Comparison of ENCODE assay signal across 27 cellular contexts in genomic region chr3:196749125-196749524, GRCh38. TPM values are rescaled to one million over a fixed set of nuclear protein-coding genes. Genes with fewer than 3 reads are reported as not detected.
DNase-seq lines count a peak whose midpoint lies in the region; ATAC-seq, FAIRE-seq and TF ChIP-seq lines count a peak whose summit lies in the region.
"Had no signal": no experiment of that assay in that cellular context is flagged by ENCODE, and none has a peak within 500 bp of the region (broad histone marks: within the 10 kb centered on the region; RNA-seq: fewer than 3 reads in every experiment).

No MANE protein-coding gene starts in this region.

- H3K9me3 ChIP-seq in Panc1 (ENCODE audit: control insufficient read depth, insufficient read depth, low read depth, low read length) = no peaks in the 10 kb centered on the region; the same call in 1 of the 2 replicates
- H3K9me3 ChIP-seq: mucosa of descending colon, psoas muscle, SJSA1, tibial nerve had no signal

- in situ Hi-C loops in Panc1 (cut with HindIII; ENCODE audit: low pct_unique_long_range_greater_than_20kb, low sequenced_read_pairs) = no loop called here

- no peak for TF ChIP-seq CTCF in Panc1 (IDR thresholded peaks at IDR 0.05)

- intact Hi-C loops in Panc1 (cut with micrococcal nuclease; ENCODE audit: unreplicated experiment) = no loop called here

- POLR2A ChIA-PET in Panc1 (lab: Charles Lee) = interaction anchor here (1.0 kb wide), 1 partner anchor 9 kb away, joined by 3 read pairs; no protein-coding TSS in a partner anchor

- H3K4me1 ChIP-seq in Panc1 (ENCODE audit: control insufficient read depth, insufficient read depth, low read length) = peaks cover 7% of the 10 kb centered on the region; the same call in 1 of the 2 replicates
- H3K4me1 ChIP-seq: psoas muscle, SJSA1 had no signal

- peaks cover 5% of the 10 kb centered on the region for H3K36me3 Mint-ChIP-seq in IgD-negative memory B cell
- peaks cover 24% of the 10 kb centered on the region for H3K36me3 Mint-ChIP-seq in memory B cell
- H3K36me3 Mint-ChIP-seq in immature natural killer cell = peaks cover 0 to 4% (median 3%) of the 10 kb centered on the region in 3 donors

- no peak for DNase-seq in GM12891 (ENCODE audit: insufficient read length, low spot score)
- DNase-seq in Panc1 (ENCODE audit: low read depth, low spot score) = no peak
- DNase-seq in memory B cell (ENCODE audit: low spot score in 2 of 2) = peak in 1 of 2 donors; percentile 29
- no peak for DNase-seq in immature natural killer cell
- no peak for DNase-seq in urothelium cell line (ENCODE audit: low spot score)
- DNase-seq in activated CD8-positive, alpha-beta memory T cell treated with anti-CD3 and anti-CD28 coated beads, Interleukin-2, amount 50 U/mL, for 48 hours = no peak
- no peak for DNase-seq in HCEC 1CT
- DNase-seq: activated CD4-positive, alpha-beta T cell treated with anti-CD3 and anti-CD28 coated beads, Interleukin-2, amount 50 U/mL, for 48 hours; activated naive CD4-positive, alpha-beta T cell treated with anti-CD3 and anti-CD28 coated beads for 36 hours; activated T-cell treated with anti-CD3 and anti-CD28 coated beads, Interleukin-2, amount 50 U/mL, for 1 hour; CD8-positive, alpha-beta T cell; GOT3; heart left ventricle; KG1; left ventricle myocardium superior; mucosa of descending colon; NCI-H1436; NCI-H526 treated with DMSO at 0.1 percent for 48 hours; psoas muscle; stimulated activated CD4-positive, alpha-beta T cell treated with anti-CD3 and anti-CD28 coated beads, Interleukin-1b, Interleukin-23, amount 100 ng/mL, for 48 hours; stimulated activated naive CD8-positive, alpha-beta T cell treated with anti-CD3 and anti-CD28 coated beads, Interleukin-15, Interleukin-2, amounts not matched to agents 100 U/mL and 50 U/mL, for 24 hours; T-helper 2 cell had no signal

- peak overlapping the region in 2 of 3 donors; percentile 5 to 68 for H3K27ac Mint-ChIP-seq in IgD-negative memory B cell
- H3K27ac Mint-ChIP-seq in memory B cell = peak overlapping the region; percentile 86
- H3K27ac Mint-ChIP-seq in immature natural killer cell = peak overlapping the region in 3 of 6 donors; percentile 11 to 62 (median 52)
- H3K27ac Mint-ChIP-seq: activated naive CD4-positive, alpha-beta T cell treated with anti-CD3 and anti-CD28 coated beads for 36 hours had no signal

- FAIRE-seq in GM12891 (lab: Jason Lieb, UNC) (peak; percentile 78), urothelium cell line (lab: Jason Lieb, UNC) (no peak)
- FAIRE-seq: endothelial cell of umbilical vein had no signal

- no peaks in the 10 kb centered on the region for H3K36me3 ChIP-seq in Panc1 (ENCODE audit: control insufficient read depth, insufficient read depth, low read length)

- ATAC-seq in Panc1 (no peak), memory B cell (ENCODE audit: low read depth) (peak; percentile 94)
- ATAC-seq: CD8-positive, alpha-beta T cell; heart left ventricle; left ventricle myocardium superior; mucosa of descending colon; psoas muscle; stimulated activated naive CD8-positive, alpha-beta T cell treated with anti-CD3 and anti-CD28 coated beads, Interleukin-15, Interleukin-2, amounts not matched to agents 100 U/mL and 50 U/mL, for 24 hours had no signal

- peaks cover 24 to 38% (median 30%) of the 10 kb centered on the region in 3 donors for H3K4me1 Mint-ChIP-seq in IgD-negative memory B cell
- H3K4me1 Mint-ChIP-seq in memory B cell = peaks cover 30% of the 10 kb centered on the region
- H3K4me1 Mint-ChIP-seq in immature natural killer cell = peaks cover 45 to 75% of the 10 kb centered on the region in 2 donors

- H3K27me3 Mint-ChIP-seq in IgD-negative memory B cell = no peaks in the 10 kb centered on the region
- H3K27me3 Mint-ChIP-seq in memory B cell = no peaks in the 10 kb centered on the region
- peaks cover 0 to 2% (median 2%) of the 10 kb centered on the region in 3 donors for H3K27me3 Mint-ChIP-seq in immature natural killer cell (ENCODE audit: low read depth in 3 of 3)

- TF ChIP-seq POLR2A in GM12891 (IDR thresholded peaks at IDR 0.05; ENCODE audit: low read depth, low read length) = no peak

- no peaks in the 10 kb centered on the region for H3K27me3 ChIP-seq in Panc1 (ENCODE audit: control insufficient read depth, insufficient read depth, low read length)
- H3K27me3 ChIP-seq: cardiac muscle cell, heart left ventricle, SJSA1, tibial nerve had no signal

- CTCF ChIA-PET in Panc1 (lab: Charles Lee) = no interaction called here

- BruUV-seq in Panc1 (replicated peaks; lab: Mats Ljungman, UMichigan) = TSS peak; percentile 2

- H3K9me3 Mint-ChIP-seq in IgD-negative memory B cell = no peaks in the 10 kb centered on the region
- H3K9me3 Mint-ChIP-seq in memory B cell = peaks cover 2% of the 10 kb centered on the region
- no peaks in the 10 kb centered on the region for H3K9me3 Mint-ChIP-seq in immature natural killer cell
- H3K9me3 Mint-ChIP-seq: activated naive CD4-positive, alpha-beta T cell treated with anti-CD3 and anti-CD28 coated beads for 36 hours had no signal

- peak overlapping the region in 2 of 4 donors; percentile 33 to 56 for H3K4me3 Mint-ChIP-seq in IgD-negative memory B cell
- peak overlapping the region; percentile 3 for H3K4me3 Mint-ChIP-seq in memory B cell
- H3K4me3 Mint-ChIP-seq in immature natural killer cell = no peak overlapping the region
- H3K4me3 Mint-ChIP-seq: activated naive CD4-positive, alpha-beta T cell treated with anti-CD3 and anti-CD28 coated beads for 36 hours; CD8-positive, alpha-beta T cell had no signal

- no peak overlapping the region for H3K27ac ChIP-seq in Panc1 (ENCODE audit: low read length)
- H3K27ac ChIP-seq: cardiac muscle cell, heart left ventricle, psoas muscle, SJSA1, tibial nerve had no signal

- no peak overlapping the region for H3K4me3 ChIP-seq in Panc1 (ENCODE audit: low read depth in 2 of 2, low read length in 2 of 2)
- H3K4me3 ChIP-seq: cardiac muscle cell, heart left ventricle, mucosa of descending colon, psoas muscle, SJSA1, tibial nerve had no signal

TF ChIP-seq in GM12891, 5 proteins besides CTCF, POLR2A, EP300 and RAD21:
- TF ChIP-seq PAX5 (IDR thresholded peaks at IDR 0.05; ENCODE audit: insufficient read depth, low read length, severe bottlenecking) (no peak), SPI1 (IDR thresholded peaks at IDR 0.05; ENCODE audit: low read depth, low read length) (0 out of 2 replicates have a peak, but pooled peaks have one; percentile 36)

RNA-seq across cellular contexts. Expression of gene PAK2, which starts 9.5 kb away (rescaled TPM):
- polyA plus RNA-seq in GM12891 (2012; ENCODE audit: low read depth, missing spikeins) = 25.7 TPM
- polyA plus RNA-seq in IgD-negative memory B cell (35.0 TPM), immature natural killer cell (10 to 100 TPM; 20.2 to 34.1 (median 21.7) TPM)
- 185 TPM for total RNA-seq in Panc1 (2021; ENCODE audit: unreplicated experiment)
- polyA plus RNA-seq in Panc1 (2012; ENCODE audit: insufficient read length) = 115 TPM

RNA-seq across cellular contexts. Expression of gene PIGX, which starts 36.9 kb away (rescaled TPM):
- polyA plus RNA-seq in GM12891 (2012; ENCODE audit: low read depth, missing spikeins) = 15.2 TPM
- polyA plus RNA-seq in IgD-negative memory B cell = 18.0 TPM
- total RNA-seq in Panc1 (2021; ENCODE audit: unreplicated experiment) = 85.7 TPM
- polyA plus RNA-seq in Panc1 (2012; ENCODE audit: insufficient read length) = 33.2 TPM
- polyA plus RNA-seq in immature natural killer cell = 10 to 100 TPM; 38.3 to 55.6 (median 42.6) TPM

RNA-seq across cellular contexts. Expression of gene CEP19, which starts 37.1 kb away (rescaled TPM):
- 1.9 TPM for polyA plus RNA-seq in GM12891 (2012; ENCODE audit: low read depth, missing spikeins)
- polyA plus RNA-seq in IgD-negative memory B cell (2.3 TPM), immature natural killer cell (1 to 10 TPM; 2.3 to 3.3 (median 2.3) TPM)
- 7.1 TPM for total RNA-seq in Panc1 (2021; ENCODE audit: unreplicated experiment)
- 4.5 TPM for polyA plus RNA-seq in Panc1 (2012; ENCODE audit: insufficient read length)
